ENCODE assay signal across 30 cellular contexts in genomic region chr4:133498149-133498548, GRCh38.
"Had no signal": no experiment of that assay in that cellular context is flagged by ENCODE, and none has a peak within 500 bp of the region (broad histone marks: within the 10 kb centered on the region; RNA-seq: fewer than 3 reads in every experiment).

No MANE protein-coding gene starts in this region.

- DNase-seq: activated CD4-positive, alpha-beta T cell treated with anti-CD3 and anti-CD28 coated beads for 36 hours; activated CD4-positive, alpha-beta T cell treated with anti-CD3 and anti-CD28 coated beads, Interleukin-2, amount 50 U/mL, for 1 hour; activated CD8-positive, alpha-beta memory T cell treated with anti-CD3 and anti-CD28 coated beads, Interleukin-2, amount 50 U/mL, for 4 hours; activated CD8-positive, alpha-beta T cell treated with anti-CD3 and anti-CD28 coated beads for 36 hours; activated gamma-delta T cell treated with Interleukin-2 at 50 U/mL for 16 hours; activated naive CD4-positive, alpha-beta T cell treated with anti-CD3 and anti-CD28 coated beads, Interleukin-2, amount 10 ng/mL, durations not matched to agents 7 days and 5 days; activated naive CD8-positive, alpha-beta T cell treated with anti-CD3 and anti-CD28 coated beads for 36 hours; activated T-cell treated with anti-CD3 and anti-CD28 coated beads, Interleukin-2, amount 50 U/mL, for 72 hours; anterior cingulate cortex; central memory CD4-positive, alpha-beta T cell; Kasumi-1; MG63; MV-4-11; NCI-H1092 treated with DMSO at 0.1 percent for 48 hours; NCI-H1417 treated with DMSO at 0.1 percent for 48 hours; NCI-H1694; NCI-H2029; NCI-H2107; NCI-H2171 treated with DMSO at 0.1 percent for 48 hours; NCI-H345; NCI-H510A; NCI-H526 treated with DMSO at 0.1 percent for 48 hours; NCI-H82; OCI-M1; Peyer's patch; SHP77 treated with DMSO at 0.1 percent for 48 hours; T-helper 17 cell; T-helper 9 cell; WERI-Rb-1 had no signal

- H3K4me1 ChIP-seq: breast epithelium, Peyer's patch had no signal

- ATAC-seq: activated CD4-positive, alpha-beta T cell treated with anti-CD3 and anti-CD28 coated beads for 36 hours; activated CD8-positive, alpha-beta T cell treated with anti-CD3 and anti-CD28 coated beads for 36 hours; activated T-cell treated with anti-CD3 and anti-CD28 coated beads, Interleukin-2, amount 50 U/mL, for 72 hours; T-helper 17 cell had no signal

- H3K27me3 ChIP-seq: breast epithelium, MG63, Peyer's patch had no signal

- H3K27ac ChIP-seq: breast epithelium, Peyer's patch, WERI-Rb-1 had no signal

- H3K4me3 ChIP-seq: breast epithelium, MG63, Peyer's patch had no signal
